8 cellular contexts compared by ENCODE assay signal in genomic region chr12:32365473-32366064, GRCh38. TPM values are rescaled to one million over a fixed set of nuclear protein-coding genes. Genes with fewer than 3 reads are reported as not detected.
DNase-seq lines count a peak whose midpoint lies in the region; ATAC-seq and TF ChIP-seq lines count a peak whose summit lies in the region.

No MANE protein-coding gene starts in this region.

- H3K27ac Mint-ChIP-seq in activated T-helper 1 cell treated with anti-CD3 and anti-CD28 coated beads, Interleukin-12 subunit alpha, Interleukin-12 subunit beta, Interleukin-2, Interleukin-4 antibody, amounts not matched to agents 30 ng/mL and 10 ng/mL and 1 ng/mL, durations not matched to agents 14 hours and 24 hours and 36 hours: no peak overlapping the region

- no peaks in the 10 kb centered on the region for H3K27me3 Mint-ChIP-seq in activated T-helper 1 cell treated with anti-CD3 and anti-CD28 coated beads, Interleukin-12 subunit alpha, Interleukin-12 subunit beta, Interleukin-2, Interleukin-4 antibody, amounts not matched to agents 30 ng/mL and 10 ng/mL and 1 ng/mL, durations not matched to agents 14 hours and 24 hours and 36 hours (ENCODE audit: insufficient read depth)

- H3K36me3 Mint-ChIP-seq in activated T-helper 1 cell treated with anti-CD3 and anti-CD28 coated beads, Interleukin-12 subunit alpha, Interleukin-12 subunit beta, Interleukin-2, Interleukin-4 antibody, amounts not matched to agents 30 ng/mL and 10 ng/mL and 1 ng/mL, durations not matched to agents 14 hours and 24 hours and 36 hours (ENCODE audit: low read depth): no peaks in the 10 kb centered on the region

- H3K4me3 Mint-ChIP-seq in activated T-helper 1 cell treated with anti-CD3 and anti-CD28 coated beads, Interleukin-12 subunit alpha, Interleukin-12 subunit beta, Interleukin-2, Interleukin-4 antibody, amounts not matched to agents 30 ng/mL and 10 ng/mL and 1 ng/mL, durations not matched to agents 14 hours and 24 hours and 36 hours: no peak overlapping the region

- no peak overlapping the region for H3K4me2 ChIP-seq in parathyroid adenoma (ENCODE audit: low read length)

- H3K79me2 ChIP-seq in parathyroid adenoma: no peaks in the 10 kb centered on the region

- H3K4me1 ChIP-seq in parathyroid adenoma: peaks cover 11% of the 10 kb centered on the region

- H3K9me3 Mint-ChIP-seq in activated T-helper 1 cell treated with anti-CD3 and anti-CD28 coated beads, Interleukin-12 subunit alpha, Interleukin-12 subunit beta, Interleukin-2, Interleukin-4 antibody, amounts not matched to agents 30 ng/mL and 10 ng/mL and 1 ng/mL, durations not matched to agents 14 hours and 24 hours and 36 hours: no peaks in the 10 kb centered on the region

- intact Hi-C loops in activated T-helper 1 cell treated with anti-CD3 and anti-CD28 coated beads, Interleukin-12 subunit alpha, Interleukin-12 subunit beta, Interleukin-2, Interleukin-4 antibody, amounts not matched to agents 30 ng/mL and 10 ng/mL and 1 ng/mL, durations not matched to agents 14 hours and 24 hours and 36 hours (cut with micrococcal nuclease): loop anchor here (1.0 to 5.0 kb wide), 4 partner anchors 92 to 1657 kb away; partner anchors contain the start of genes ALG10 and YARS2

- peak; percentile 64 for ATAC-seq in GM18511 (IDR thresholded peaks at IDR 0.05; ENCODE audit: unreplicated experiment)
- ATAC-seq in GM19328 (IDR thresholded peaks at IDR 0.05; ENCODE audit: unreplicated experiment): no peak

- TF ChIP-seq CTCF in parathyroid adenoma (IDR thresholded peaks at IDR 0.05): peak; percentile 87

- H3K36me3 ChIP-seq in parathyroid adenoma (ENCODE audit: control insufficient read depth, insufficient read depth, low read length): no peaks in the 10 kb centered on the region

- no peak overlapping the region for H3K27ac ChIP-seq in parathyroid adenoma

- H3K4me3 ChIP-seq in parathyroid adenoma (ENCODE audit: low read depth, low read length): no peak overlapping the region

- no peaks in the 10 kb centered on the region for H3K4me1 Mint-ChIP-seq in activated T-helper 1 cell treated with anti-CD3 and anti-CD28 coated beads, Interleukin-12 subunit alpha, Interleukin-12 subunit beta, Interleukin-2, Interleukin-4 antibody, amounts not matched to agents 30 ng/mL and 10 ng/mL and 1 ng/mL, durations not matched to agents 14 hours and 24 hours and 36 hours (ENCODE audit: low read depth)

- H3K9me3 ChIP-seq in parathyroid adenoma (ENCODE audit: control insufficient read depth, low read length): no peaks in the 10 kb centered on the region

- no peak overlapping the region for H3K9ac ChIP-seq in parathyroid adenoma

- no peaks in the 10 kb centered on the region for H3K27me3 ChIP-seq in parathyroid adenoma (ENCODE audit: control insufficient read depth, insufficient read depth, low read length)

- no peak overlapping the region for H2AFZ ChIP-seq in parathyroid adenoma

- peak; percentile 83 for DNase-seq in Ammon's horn (ENCODE audit: low spot score)
- peak; percentile 63 for DNase-seq in HuH-7 (ENCODE audit: low spot score)
- DNase-seq in NOMO-1 treated with DMSO at 0.1 percent for 48 hours (lab: John Stamatoyannopoulos, UW; ENCODE audit: unreplicated experiment): peak; percentile 66
- peak; percentile 14 for DNase-seq in activated T-helper 1 cell treated with anti-CD3 and anti-CD28 coated beads, Interleukin-12 subunit alpha, Interleukin-12 subunit beta, Interleukin-2, Interleukin-4 antibody, amounts not matched to agents 30 ng/mL and 10 ng/mL and 1 ng/mL, durations not matched to agents 14 hours and 24 hours and 36 hours (ENCODE audit: low spot score)
- peak; percentile 77 for DNase-seq in glomerular endothelial cell (ENCODE audit: extremely low read depth, low read depth, low spot score)

RNA-seq across cellular contexts. Expression of gene FGD4, which starts 33.8 kb away (rescaled TPM):
- 0.03 and 0.51 TPM in 2 replicates for total RNA-seq in activated T-helper 1 cell treated with anti-CD3 and anti-CD28 coated beads, Interleukin-12 subunit alpha, Interleukin-12 subunit beta, Interleukin-2, Interleukin-4 antibody, amounts not matched to agents 30 ng/mL and 10 ng/mL and 1 ng/mL, durations not matched to agents 14 hours and 24 hours and 36 hours
- total RNA-seq in glomerular endothelial cell: 18.8 and 26.1 TPM in 2 replicates

Comparison
In these comparisons a context has a peak if more than half of its experiments do, and no peak if none do; other contexts are left out.
1. DNase-seq: peak in every context shown above with its lines; median percentile 83 in Ammon's horn; 77 in glomerular endothelial cell; 66 in NOMO-1 treated with DMSO at 0.1 percent for 48 hours; 63 in HuH-7; 14 in activated T-helper 1 cell treated with anti-CD3 and anti-CD28 coated beads, Interleukin-12 subunit alpha, Interleukin-12 subunit beta, Interleukin-2, Interleukin-4 antibody, amounts not matched to agents 30 ng/mL and 10 ng/mL and 1 ng/mL, durations not matched to agents 14 hours and 24 hours and 36 hours.
2. RNA of gene FGD4, which starts 33.8 kb away (total RNA-seq): 18.8 to 26.1 TPM in glomerular endothelial cell; 0.03 to 0.51 TPM in activated T-helper 1 cell treated with anti-CD3 and anti-CD28 coated beads, Interleukin-12 subunit alpha, Interleukin-12 subunit beta, Interleukin-2, Interleukin-4 antibody, amounts not matched to agents 30 ng/mL and 10 ng/mL and 1 ng/mL, durations not matched to agents 14 hours and 24 hours and 36 hours; every median in the first group is over 10 times any median in the second.